7 cellular contexts compared by ENCODE assay signal in the genomic region with DNA sequence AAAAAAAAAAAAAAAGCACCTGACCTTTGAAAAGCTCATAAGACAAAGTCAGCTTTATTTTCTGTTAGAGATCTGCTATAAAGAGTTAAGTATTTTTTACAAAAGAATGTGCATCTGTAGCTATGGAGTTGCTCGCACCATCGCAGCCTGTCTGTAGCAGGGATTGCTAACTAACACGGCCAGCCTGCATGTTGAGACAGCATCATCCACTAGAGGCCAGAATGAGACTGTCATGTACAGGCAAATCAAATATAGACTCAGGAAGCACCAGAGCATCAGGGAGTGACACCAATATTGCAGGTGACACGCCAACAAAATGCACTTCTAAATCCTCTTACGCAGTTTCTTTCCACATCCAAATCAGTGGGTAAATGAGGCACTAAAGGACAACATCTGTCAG.
DNase-seq lines count a peak whose midpoint lies in the region; ATAC-seq and TF ChIP-seq lines count a peak whose summit lies in the region.

No MANE protein-coding gene starts in this region.

- H3K9me3 Mint-ChIP-seq in type B pancreatic cell, result no peaks in the 10 kb centered on the region

- H3K4me1 Mint-ChIP-seq in type B pancreatic cell (ENCODE audit: unreplicated experiment), result peaks cover 24% of the 10 kb centered on the region

- no peaks in the 10 kb centered on the region for H3K36me3 Mint-ChIP-seq in type B pancreatic cell

- peak; percentile 71 for TF ChIP-seq CTCF in type B pancreatic cell (conservative IDR thresholded peaks at IDR 0.05)

- no peak overlapping the region for H3K27ac ChIP-seq in caudate nucleus (ENCODE audit: low read depth, low read length)

- peaks cover 16% of the 10 kb centered on the region for H3K27me3 Mint-ChIP-seq in type B pancreatic cell

- DNase-seq in H4 (ENCODE audit: low spot score) (peak; percentile 44), NCI-H345 (lab: John Stamatoyannopoulos, UW) (peak; percentile 31), caudate nucleus (lab: John Stamatoyannopoulos, UW) (peak in 33 of 61 donors; percentile 2 to 58 (median 17)), left colon (peak; percentile 33 to 35), type B pancreatic cell (ENCODE audit: extremely low spot score, unreplicated experiment) (no peak), activated gamma-delta T cell (lab: John Stamatoyannopoulos, UW) (no peak)
- DNase-seq in central memory CD4-positive, alpha-beta T cell, result no peak

- intact Hi-C loops in left colon (cut with DNase I, micrococcal nuclease), result no loop called here

- peak; percentile 97 for ATAC-seq in left colon

- no peak overlapping the region for H3K4me3 Mint-ChIP-seq in type B pancreatic cell

- H3K27ac Mint-ChIP-seq in type B pancreatic cell, result no peak overlapping the region

Comparison
In these comparisons a context has a peak if more than half of its experiments do, and no peak if none do; other contexts are left out.
1. DNase-seq: peak in H4 (single experiment), NCI-H345 (single experiment), caudate nucleus (33 of 61) and left colon (2 of 2); none in type B pancreatic cell (single experiment), central memory CD4-positive, alpha-beta T cell (single experiment) and activated gamma-delta T cell (single experiment).